8 cellular contexts compared by ENCODE assay signal in the genomic region with DNA sequence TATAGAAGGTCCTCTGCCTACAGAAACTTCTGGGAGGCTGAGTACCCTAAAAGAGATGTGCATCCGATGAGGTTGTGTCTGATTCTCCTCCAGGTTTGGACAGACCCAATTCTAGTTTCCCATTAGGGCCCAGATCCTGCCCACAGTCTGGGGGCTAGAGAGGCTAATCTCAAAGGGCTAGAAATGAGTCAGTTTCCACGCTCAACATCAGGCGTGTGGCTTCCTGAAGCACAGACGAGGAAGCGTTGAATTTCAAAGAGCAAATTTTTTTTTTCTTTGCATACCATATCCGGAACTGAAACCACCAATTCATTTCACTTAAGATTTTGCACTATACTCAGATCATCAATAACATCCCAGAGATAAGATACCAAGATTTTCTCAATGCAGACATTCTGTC.
DNase-seq lines count a peak whose midpoint lies in the region; ATAC-seq and TF ChIP-seq lines count a peak whose summit lies in the region.

No MANE protein-coding gene starts in this region.

- peaks cover 1% of the 10 kb centered on the region for H3K36me3 Mint-ChIP-seq in activated B cell treated with CpG ODN at 0.5 μM for 24 hours (ENCODE audit: low read depth)
- peaks cover 5% of the 10 kb centered on the region for H3K36me3 Mint-ChIP-seq in effector memory CD8-positive, alpha-beta T cell (ENCODE audit: insufficient read depth)

- H3K9me3 ChIP-seq in upper lobe of right lung, result no peaks in the 10 kb centered on the region
- H3K9me3 ChIP-seq in testis, result no peaks in the 10 kb centered on the region

- H3K27me3 ChIP-seq in upper lobe of right lung, result no peaks in the 10 kb centered on the region
- H3K27me3 ChIP-seq in testis, result no peaks in the 10 kb centered on the region

- CTCF ChIA-PET in activated B cell treated with CpG ODN at 0.5 μM for 24 hours (lab: Charles Lee), result interaction anchor here (1.6 kb wide), 1 partner anchor 171 kb away, joined by 5 read pairs; no protein-coding TSS in a partner anchor

- H3K4me1 ChIP-seq in upper lobe of right lung (peaks cover 15% of the 10 kb centered on the region), testis (no peaks in the 10 kb centered on the region)

- H3K27ac Mint-ChIP-seq in activated B cell treated with CpG ODN at 0.5 μM for 24 hours, result peak overlapping the region; percentile 86
- peak overlapping the region; percentile 88 to 97 for H3K27ac Mint-ChIP-seq in effector memory CD8-positive, alpha-beta T cell

- POLR2A ChIA-PET in activated B cell treated with CpG ODN at 0.5 μM for 24 hours (lab: Charles Lee), result interaction anchor here (0.7 kb wide), 1 partner anchor 21 kb away, joined by 3 read pairs; no protein-coding TSS in a partner anchor

- H3K9me3 Mint-ChIP-seq in activated B cell treated with CpG ODN at 0.5 μM for 24 hours, result no peaks in the 10 kb centered on the region
- H3K9me3 Mint-ChIP-seq in effector memory CD8-positive, alpha-beta T cell, result no peaks in the 10 kb centered on the region

- H3K27ac ChIP-seq in upper lobe of right lung, result peak overlapping the region; percentile 18
- no peak overlapping the region for H3K27ac ChIP-seq in testis

- TF ChIP-seq CTCF in activated B cell treated with CpG ODN at 0.5 μM for 24 hours (IDR thresholded peaks at IDR 0.05), result no peak
- no peak for TF ChIP-seq CTCF in upper lobe of right lung (IDR thresholded peaks at IDR 0.05)
- TF ChIP-seq CTCF in testis (IDR thresholded peaks at IDR 0.05), result no peak

- peak overlapping the region; percentile 77 for H3K4me3 Mint-ChIP-seq in activated B cell treated with CpG ODN at 0.5 μM for 24 hours
- peak overlapping the region; percentile 78 to 82 for H3K4me3 Mint-ChIP-seq in effector memory CD8-positive, alpha-beta T cell

- DNase-seq in activated B cell treated with CpG ODN at 0.5 μM for 24 hours, result peak; percentile 36
- peak; percentile 34 to 45 (median 35) for DNase-seq in effector memory CD8-positive, alpha-beta T cell
- no peak for DNase-seq in upper lobe of right lung
- no peak for DNase-seq in SHP77 (lab: John Stamatoyannopoulos, UW)
- no peak for DNase-seq in testis
- DNase-seq in DMS 273 (lab: John Stamatoyannopoulos, UW; ENCODE audit: unreplicated experiment), result no peak

- H3K4me1 Mint-ChIP-seq in activated B cell treated with CpG ODN at 0.5 μM for 24 hours, result peaks cover 32% of the 10 kb centered on the region
- peaks cover 34 to 37% of the 10 kb centered on the region in 2 donors for H3K4me1 Mint-ChIP-seq in effector memory CD8-positive, alpha-beta T cell (ENCODE audit: low read depth in 2 of 2)

- intact Hi-C loops in activated B cell treated with CpG ODN at 0.5 μM for 24 hours (cut with micrococcal nuclease) (loop anchor here (1.0 to 2.0 kb wide), 9 partner anchors 16 to 1036 kb away; a partner anchor contains a TSS), upper lobe of right lung (cut with DNase I) (no loop called here), testis (cut with DNase I; ENCODE audit: low total_unique reads) (no loop called here)

- H3K4me3 ChIP-seq in upper lobe of right lung (no peak overlapping the region), testis (no peak overlapping the region)

- H3K36me3 ChIP-seq in upper lobe of right lung (no peaks in the 10 kb centered on the region), testis (ENCODE audit: low read depth, missing control alignments) (no peaks in the 10 kb centered on the region)

- 87 to 89% methylated on average over 6 of the region's 6 CpGs for WGBS in testis, 2 donors

- peaks cover 15% of the 10 kb centered on the region for H3K27me3 Mint-ChIP-seq in activated B cell treated with CpG ODN at 0.5 μM for 24 hours
- H3K27me3 Mint-ChIP-seq in effector memory CD8-positive, alpha-beta T cell, result no peaks in the 10 kb centered on the region

- peak; percentile 85 for ATAC-seq in GM19025 (IDR thresholded peaks at IDR 0.05; ENCODE audit: low read depth, unreplicated experiment)
- peak; percentile 85 for ATAC-seq in HG03066 (IDR thresholded peaks at IDR 0.05; ENCODE audit: low read depth, unreplicated experiment)
- peak; percentile 89 for ATAC-seq in activated B cell treated with CpG ODN at 0.5 μM for 24 hours (ENCODE audit: low read depth)
- ATAC-seq in effector memory CD8-positive, alpha-beta T cell (replicated peaks), result peak; percentile 93
- ATAC-seq in upper lobe of right lung, result peak; percentile 51

- TF ChIP-seq POLR2A in testis (IDR thresholded peaks at IDR 0.05), result no peak

Comparison
In these comparisons a context has a peak if more than half of its experiments do, and no peak if none do; other contexts are left out.
1. DNase-seq: peak in activated B cell treated with CpG ODN at 0.5 μM for 24 hours (single experiment) and effector memory CD8-positive, alpha-beta T cell (3 of 3); none in upper lobe of right lung (single experiment), SHP77 (0 of 2), testis (single experiment) and DMS 273 (single experiment).
2. Peak in every context shown above with its lines, with median percentiles within 50 percentile points of each other: ATAC-seq.